Comparison of ENCODE assay signal across 17 cellular contexts in the genomic region with DNA sequence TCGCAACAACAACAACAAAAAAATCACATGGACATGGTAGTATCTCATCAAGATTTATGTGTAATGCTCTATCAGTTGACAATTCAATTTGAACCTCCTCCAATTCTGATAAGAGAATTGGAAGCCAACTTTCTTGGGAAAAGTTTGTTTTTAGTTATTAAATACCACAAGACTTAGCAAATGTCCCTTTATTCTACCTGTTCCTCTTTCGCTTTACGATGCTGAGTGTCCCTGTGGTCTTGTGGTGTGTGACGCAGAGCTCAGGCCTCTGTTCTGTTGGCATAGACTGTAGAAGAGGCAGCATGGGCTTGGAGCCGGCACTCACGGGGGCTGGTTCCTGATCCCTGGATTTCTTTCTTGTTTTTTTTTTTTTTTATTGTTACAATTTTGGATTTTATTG.
A peak's percentile ranks its signal among the peaks of the same experiment; 100 is the strongest.
DNase-seq lines count a peak whose midpoint lies in the region; ATAC-seq, FAIRE-seq and TF ChIP-seq lines count a peak whose summit lies in the region.
"Had no signal": no experiment of that assay in that cellular context is flagged by ENCODE, and none has a peak within 500 bp of the region (broad histone marks: within the 10 kb centered on the region; RNA-seq: fewer than 3 reads in every experiment).

No MANE protein-coding gene starts in this region.

- peak overlapping the region; percentile 53 for H3K4me2 ChIP-seq in OCI-LY3 (ENCODE audit: low read length)

- H3K27me3 ChIP-seq in OCI-LY3 (ENCODE audit: low read depth, low read length) (0 out of 2 replicates have a peak, but pooled peaks cover 6% of the 10 kb centered on the region), transverse colon (peaks cover 9% of the 10 kb centered on the region), small intestine (ENCODE audit: control insufficient read depth in 2 of 2, insufficient read depth in 2 of 2, low read length in 2 of 2) (no peaks in the 10 kb centered on the region)
- H3K27me3 ChIP-seq: ascending aorta, BE2C, right atrium auricular region had no signal

- no peak overlapping the region for H3K27ac ChIP-seq in OCI-LY3 (ENCODE audit: low read length)
- H3K27ac ChIP-seq in transverse colon: no peak overlapping the region
- H3K27ac ChIP-seq in small intestine (ENCODE audit: low read depth in 1 of 2, low read length in 1 of 2): no peak overlapping the region
- H3K27ac ChIP-seq: ascending aorta, gastroesophageal sphincter, right atrium auricular region had no signal

- TF ChIP-seq EP300 in transverse colon (IDR thresholded peaks at IDR 0.05; ENCODE audit: low read depth): no peak

- in situ Hi-C loops in transverse colon (cut with MboI; ENCODE audit: low pct_ligation_motif_present in 1 of 4, low pct_unique_long_range_greater_than_20kb in 1 of 4, low sequenced_read_pairs in 3 of 4): no loop called here

- no peak overlapping the region for H3K9ac ChIP-seq in OCI-LY3 (ENCODE audit: low read length)

- H3K36me3 ChIP-seq in OCI-LY3 (replicated peaks; ENCODE audit: low read depth, low read length) (no peaks in the 10 kb centered on the region), transverse colon (no peaks in the 10 kb centered on the region), small intestine (ENCODE audit: control insufficient read depth in 2 of 2, insufficient read depth in 2 of 2, low read length in 2 of 2) (no peaks in the 10 kb centered on the region)
- H3K36me3 ChIP-seq: ascending aorta, BE2C, gastroesophageal sphincter, right atrium auricular region had no signal

- 72% methylated on average over 6 of the region's 6 CpGs for WGBS in transverse colon (ENCODE audit: low coverage in 1 of 2), 2 donors
- 82 to 93% (median 91%) methylated on average over 6 of the region's 6 CpGs for WGBS in small intestine, 3 donors

- FAIRE-seq in small intestine (lab: Jason Lieb, UNC): no peak
- FAIRE-seq: colon had no signal

- H2AFZ ChIP-seq in OCI-LY3 (ENCODE audit: low read depth, low read length): no peak overlapping the region

- intact Hi-C loops in transverse colon (cut with DNase I; ENCODE audit: low total_unique reads): no loop called here

- H3K4me3 ChIP-seq in OCI-LY3 (ENCODE audit: low read length) (0 out of 2 replicates have a peak overlapping the region, but pooled peaks have one; percentile 21), transverse colon (no peak overlapping the region), small intestine (ENCODE audit: low read depth in 1 of 2, low read length in 2 of 2) (no peak overlapping the region)
- H3K4me3 ChIP-seq: ascending aorta, gastroesophageal sphincter, right atrium auricular region had no signal

- H3K4me1 ChIP-seq in OCI-LY3 (ENCODE audit: low read length) (peaks cover 22% of the 10 kb centered on the region), transverse colon (no peaks in the 10 kb centered on the region), small intestine (ENCODE audit: control insufficient read depth in 2 of 2, insufficient read depth in 1 of 2, low read depth in 1 of 2, low read length in 1 of 2) (no peaks in the 10 kb centered on the region)
- H3K4me1 ChIP-seq: ascending aorta, BE2C had no signal

- no peak for TF ChIP-seq POLR2A in transverse colon (IDR thresholded peaks at IDR 0.05)

- H3K9me3 ChIP-seq in OCI-LY3 (ENCODE audit: insufficient read depth, low read length) (no peaks in the 10 kb centered on the region), transverse colon (no peaks in the 10 kb centered on the region), small intestine (ENCODE audit: control insufficient read depth, low read depth) (no peaks in the 10 kb centered on the region)
- H3K9me3 ChIP-seq: ascending aorta, BE2C, gastroesophageal sphincter, right atrium auricular region had no signal

- TF ChIP-seq CTCF in OCI-LY3 (IDR thresholded peaks at IDR 0.05; ENCODE audit: low read depth, low read length) (no peak), transverse colon (IDR thresholded peaks at IDR 0.05) (no peak)

- H3K79me2 ChIP-seq in OCI-LY3 (ENCODE audit: low read length): no peaks in the 10 kb centered on the region

- no peaks in the 10 kb centered on the region for H4K20me1 ChIP-seq in OCI-LY3 (ENCODE audit: insufficient read depth, low read length)

- peak; percentile 33 for DNase-seq in transverse colon
- no peak for DNase-seq in T1000 (lab: John Stamatoyannopoulos, UW)
- DNase-seq in small intestine: no peak
- DNase-seq: activated CD4-positive, CD25-positive, alpha-beta regulatory T cell treated with anti-CD3 and anti-CD28 coated beads, Interleukin-2, amount 50 U/mL, for 72 hours; activated CD8-positive, alpha-beta memory T cell treated with anti-CD3 and anti-CD28 coated beads, Interleukin-2, amount 50 U/mL, for 48 hours; activated naive CD4-positive, alpha-beta T cell; BE2C; DMS 273 treated with DMSO at 0.1 percent for 48 hours; mesenchymal stem cell had no signal

- ATAC-seq in GM19463 (IDR thresholded peaks at IDR 0.05; ENCODE audit: unreplicated experiment) (peak; percentile 81), HG03457 (IDR thresholded peaks at IDR 0.05; ENCODE audit: unreplicated experiment) (peak; percentile 94), GM18858 (IDR thresholded peaks at IDR 0.05; ENCODE audit: unreplicated experiment) (no peak)
- ATAC-seq: gastroesophageal sphincter had no signal
